ENCODE assay signal across 2 cellular contexts in the genomic region with DNA sequence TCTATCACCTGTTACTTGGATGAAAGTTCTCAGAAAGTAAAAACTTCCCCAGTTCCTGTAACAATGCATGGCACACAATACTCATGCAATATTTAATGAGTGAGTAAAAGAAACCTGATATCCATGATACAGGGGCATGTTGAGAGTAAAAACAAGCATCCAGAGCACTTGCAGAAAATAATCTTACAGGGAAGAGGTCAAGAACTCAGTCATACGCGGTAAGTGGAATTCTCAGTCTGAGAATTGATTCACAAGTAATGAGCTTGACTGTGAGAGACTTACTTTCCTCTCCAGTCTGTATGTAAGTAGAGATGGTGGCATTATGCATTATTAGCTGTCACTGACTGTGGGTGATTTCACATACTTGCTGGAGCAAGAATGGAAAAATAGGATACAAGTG.
TF ChIP-seq lines count a peak whose summit lies in the region.

No MANE protein-coding gene starts in this region.

TF ChIP-seq in IMR-90, 13 proteins besides CTCF, POLR2A, EP300 and RAD21:
- TF ChIP-seq, protein P1, sequence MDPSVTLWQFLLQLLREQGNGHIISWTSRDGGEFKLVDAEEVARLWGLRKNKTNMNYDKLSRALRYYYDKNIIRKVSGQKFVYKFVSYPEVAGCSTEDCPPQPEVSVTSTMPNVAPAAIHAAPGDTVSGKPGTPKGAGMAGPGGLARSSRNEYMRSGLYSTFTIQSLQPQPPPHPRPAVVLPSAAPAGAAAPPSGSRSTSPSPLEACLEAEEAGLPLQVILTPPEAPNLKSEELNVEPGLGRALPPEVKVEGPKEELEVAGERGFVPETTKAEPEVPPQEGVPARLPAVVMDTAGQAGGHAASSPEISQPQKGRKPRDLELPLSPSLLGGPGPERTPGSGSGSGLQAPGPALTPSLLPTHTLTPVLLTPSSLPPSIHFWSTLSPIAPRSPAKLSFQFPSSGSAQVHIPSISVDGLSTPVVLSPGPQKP (IDR thresholded peaks at IDR 0.05; ENCODE audit: borderline replicate concordance, low read depth, low read length), result no peak
- TF ChIP-seq CEBPB (IDR thresholded peaks at IDR 0.05; ENCODE audit: low read depth, low read length) (no peak), RCOR1 (IDR thresholded peaks at IDR 0.05; ENCODE audit: insufficient replicate concordance, low read length) (no peak), MAZ (IDR thresholded peaks at IDR 0.05; ENCODE audit: borderline replicate concordance, low read depth, low read length) (no peak), MXI1 (IDR thresholded peaks at IDR 0.05; ENCODE audit: borderline replicate concordance, low read depth, low read length) (no peak), NFE2L2 (IDR thresholded peaks at IDR 0.05; ENCODE audit: low read depth, low read length) (no peak), RFX5 (IDR thresholded peaks at IDR 0.05; ENCODE audit: low read depth, low read length) (no peak), CHD1 (IDR thresholded peaks at IDR 0.05; ENCODE audit: low read depth, low read length) (no peak), MAFK (IDR thresholded peaks at IDR 0.05; ENCODE audit: low read depth, low read length) (no peak), BHLHE40 (IDR thresholded peaks at IDR 0.05; ENCODE audit: low read depth, low read length) (no peak), FOS (IDR thresholded peaks at IDR 0.05; ENCODE audit: low read depth, low read length) (no peak)
- TF ChIP-seq, protein P2, sequence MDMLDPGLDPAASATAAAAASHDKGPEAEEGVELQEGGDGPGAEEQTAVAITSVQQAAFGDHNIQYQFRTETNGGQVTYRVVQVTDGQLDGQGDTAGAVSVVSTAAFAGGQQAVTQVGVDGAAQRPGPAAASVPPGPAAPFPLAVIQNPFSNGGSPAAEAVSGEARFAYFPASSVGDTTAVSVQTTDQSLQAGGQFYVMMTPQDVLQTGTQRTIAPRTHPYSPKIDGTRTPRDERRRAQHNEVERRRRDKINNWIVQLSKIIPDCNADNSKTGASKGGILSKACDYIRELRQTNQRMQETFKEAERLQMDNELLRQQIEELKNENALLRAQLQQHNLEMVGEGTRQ (IDR thresholded peaks at IDR 0.05; ENCODE audit: low read depth, low read length), result no peak

TF ChIP-seq in neural cell, 6 proteins besides CTCF, POLR2A, EP300 and RAD21:
- TF ChIP-seq SMC3 (conservative IDR thresholded peaks at IDR 0.05; ENCODE audit: poor library complexity) (no peak), TAF1 (IDR thresholded peaks at IDR 0.05; ENCODE audit: low read depth) (no peak), POLR2AphosphoS5 (IDR thresholded peaks at IDR 0.05) (peak; percentile 37), MXI1 (conservative IDR thresholded peaks at IDR 0.05; ENCODE audit: poor library complexity, severe bottlenecking) (no peak), EZH2 (IDR thresholded peaks at IDR 0.05; ENCODE audit: borderline replicate concordance, insufficient read depth, low read length, poor library complexity, severe bottlenecking) (no peak)
- TF ChIP-seq, protein P3, sequence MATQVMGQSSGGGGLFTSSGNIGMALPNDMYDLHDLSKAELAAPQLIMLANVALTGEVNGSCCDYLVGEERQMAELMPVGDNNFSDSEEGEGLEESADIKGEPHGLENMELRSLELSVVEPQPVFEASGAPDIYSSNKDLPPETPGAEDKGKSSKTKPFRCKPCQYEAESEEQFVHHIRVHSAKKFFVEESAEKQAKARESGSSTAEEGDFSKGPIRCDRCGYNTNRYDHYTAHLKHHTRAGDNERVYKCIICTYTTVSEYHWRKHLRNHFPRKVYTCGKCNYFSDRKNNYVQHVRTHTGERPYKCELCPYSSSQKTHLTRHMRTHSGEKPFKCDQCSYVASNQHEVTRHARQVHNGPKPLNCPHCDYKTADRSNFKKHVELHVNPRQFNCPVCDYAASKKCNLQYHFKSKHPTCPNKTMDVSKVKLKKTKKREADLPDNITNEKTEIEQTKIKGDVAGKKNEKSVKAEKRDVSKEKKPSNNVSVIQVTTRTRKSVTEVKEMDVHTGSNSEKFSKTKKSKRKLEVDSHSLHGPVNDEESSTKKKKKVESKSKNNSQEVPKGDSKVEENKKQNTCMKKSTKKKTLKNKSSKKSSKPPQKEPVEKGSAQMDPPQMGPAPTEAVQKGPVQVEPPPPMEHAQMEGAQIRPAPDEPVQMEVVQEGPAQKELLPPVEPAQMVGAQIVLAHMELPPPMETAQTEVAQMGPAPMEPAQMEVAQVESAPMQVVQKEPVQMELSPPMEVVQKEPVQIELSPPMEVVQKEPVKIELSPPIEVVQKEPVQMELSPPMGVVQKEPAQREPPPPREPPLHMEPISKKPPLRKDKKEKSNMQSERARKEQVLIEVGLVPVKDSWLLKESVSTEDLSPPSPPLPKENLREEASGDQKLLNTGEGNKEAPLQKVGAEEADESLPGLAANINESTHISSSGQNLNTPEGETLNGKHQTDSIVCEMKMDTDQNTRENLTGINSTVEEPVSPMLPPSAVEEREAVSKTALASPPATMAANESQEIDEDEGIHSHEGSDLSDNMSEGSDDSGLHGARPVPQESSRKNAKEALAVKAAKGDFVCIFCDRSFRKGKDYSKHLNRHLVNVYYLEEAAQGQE (IDR thresholded peaks at IDR 0.05; ENCODE audit: borderline replicate concordance), result peak; percentile 64
